ENCODE assay signal across 8 cellular contexts in the genomic region with DNA sequence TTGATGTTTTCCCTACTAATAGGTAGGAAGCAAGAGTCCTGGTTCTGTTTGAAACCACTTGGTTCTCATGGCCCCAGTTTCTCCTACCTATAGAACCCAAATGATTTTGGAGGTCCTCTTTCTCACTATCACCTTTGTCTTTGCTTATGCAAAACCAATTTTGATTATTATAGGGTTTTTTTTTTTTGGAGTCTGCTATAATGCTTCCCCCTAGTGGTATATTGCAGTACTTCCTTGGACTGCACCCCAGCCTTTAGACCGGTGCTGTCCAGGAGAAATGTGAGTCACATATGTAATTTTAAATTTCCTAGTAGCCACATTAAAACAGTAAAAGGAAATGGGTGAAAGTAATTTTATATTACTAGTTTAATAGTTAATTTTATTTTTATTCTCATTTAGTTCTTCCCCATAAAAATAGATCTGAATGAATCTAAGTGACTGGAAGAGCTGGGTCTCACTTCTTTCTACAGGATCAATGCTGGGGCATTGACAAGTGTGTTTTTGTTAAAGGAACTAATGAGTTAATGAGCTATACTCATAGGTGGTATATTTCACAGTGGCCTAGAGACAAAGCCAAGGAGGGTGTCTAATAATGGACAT. TPM values are rescaled to one million over a fixed set of nuclear protein-coding genes. Genes with fewer than 3 reads are reported as not detected.
DNase-seq lines count a peak whose midpoint lies in the region; ATAC-seq and TF ChIP-seq lines count a peak whose summit lies in the region.

No MANE protein-coding gene starts in this region.

- H3K4me3 ChIP-seq in retinal pigment epithelial cell (ENCODE audit: low read length): no peak overlapping the region

- peak; percentile 80 for DNase-seq in AG08396 (ENCODE audit: low spot score)
- peak; percentile 85 for DNase-seq in GM03348 (ENCODE audit: low spot score)
- peak; percentile 58 for DNase-seq in NCI-H1694 treated with DMSO at 0.1 percent for 48 hours (lab: John Stamatoyannopoulos, UW)
- peak; percentile 46 for DNase-seq in activated CD4-positive, alpha-beta T cell treated with anti-CD3 and anti-CD28 coated beads, Interleukin-2, amount 10 ng/mL, durations not matched to agents 7 days and 5 days
- peak; percentile 71 for DNase-seq in glomerular visceral epithelial cell (ENCODE audit: extremely low spot score)
- DNase-seq in retinal pigment epithelial cell (ENCODE audit: low read depth): no peak

- H3K36me3 Mint-ChIP-seq in activated CD4-positive, alpha-beta T cell treated with anti-CD3 and anti-CD28 coated beads, Interleukin-2, amount 10 ng/mL, durations not matched to agents 7 days and 5 days (ENCODE audit: low read depth): peaks cover 80% of the 10 kb centered on the region

- no peaks in the 10 kb centered on the region for H3K9me3 Mint-ChIP-seq in activated CD4-positive, alpha-beta T cell treated with anti-CD3 and anti-CD28 coated beads, Interleukin-2, amount 10 ng/mL, durations not matched to agents 7 days and 5 days

- no peak overlapping the region for H3K27ac Mint-ChIP-seq in activated CD4-positive, alpha-beta T cell treated with anti-CD3 and anti-CD28 coated beads, Interleukin-2, amount 10 ng/mL, durations not matched to agents 7 days and 5 days

- CTCF ChIA-PET in activated CD4-positive, alpha-beta T cell treated with anti-CD3 and anti-CD28 coated beads, Interleukin-2, amount 10 ng/mL, durations not matched to agents 7 days and 5 days (lab: Charles Lee): interaction anchor here (0.7 to 4.0 kb wide), 32 partner anchors 11 to 307 kb away, joined by 3 to 32 read pairs (median 4); a partner anchor contains a TSS

- TF ChIP-seq CTCF in retinal pigment epithelial cell (conservative IDR thresholded peaks at IDR 0.05; ENCODE audit: low read depth, low read length): peak; percentile 82

- POLR2A ChIA-PET in activated CD4-positive, alpha-beta T cell treated with anti-CD3 and anti-CD28 coated beads, Interleukin-2, amount 10 ng/mL, durations not matched to agents 7 days and 5 days (lab: Charles Lee): no interaction called here

- H3K4me1 Mint-ChIP-seq in activated CD4-positive, alpha-beta T cell treated with anti-CD3 and anti-CD28 coated beads, Interleukin-2, amount 10 ng/mL, durations not matched to agents 7 days and 5 days: peaks cover 87% of the 10 kb centered on the region

- H3K27me3 Mint-ChIP-seq in activated CD4-positive, alpha-beta T cell treated with anti-CD3 and anti-CD28 coated beads, Interleukin-2, amount 10 ng/mL, durations not matched to agents 7 days and 5 days: no peaks in the 10 kb centered on the region

- H3K4me3 Mint-ChIP-seq in activated CD4-positive, alpha-beta T cell treated with anti-CD3 and anti-CD28 coated beads, Interleukin-2, amount 10 ng/mL, durations not matched to agents 7 days and 5 days: no peak overlapping the region

- no peak for ATAC-seq in GM21367 (IDR thresholded peaks at IDR 0.05; ENCODE audit: unreplicated experiment)
- ATAC-seq in HG03565 (IDR thresholded peaks at IDR 0.05; ENCODE audit: unreplicated experiment): no peak

RNA-seq across cellular contexts. Expression of a gene that starts 10.6 kb away (rescaled TPM):
- total RNA-seq in activated CD4-positive, alpha-beta T cell treated with anti-CD3 and anti-CD28 coated beads, Interleukin-2, amount 10 ng/mL, durations not matched to agents 7 days and 5 days: 100 to 1,000 TPM; 151 to 157 TPM

RNA-seq across cellular contexts. Expression of a gene that starts 13.9 kb away (rescaled TPM):
- total RNA-seq in activated CD4-positive, alpha-beta T cell treated with anti-CD3 and anti-CD28 coated beads, Interleukin-2, amount 10 ng/mL, durations not matched to agents 7 days and 5 days: not detected

RNA-seq across cellular contexts. Expression of a gene that starts 35.1 kb away (rescaled TPM):
- not detected for total RNA-seq in activated CD4-positive, alpha-beta T cell treated with anti-CD3 and anti-CD28 coated beads, Interleukin-2, amount 10 ng/mL, durations not matched to agents 7 days and 5 days

RNA-seq across cellular contexts. Expression of a gene that starts 45.7 kb away (rescaled TPM):
- total RNA-seq in activated CD4-positive, alpha-beta T cell treated with anti-CD3 and anti-CD28 coated beads, Interleukin-2, amount 10 ng/mL, durations not matched to agents 7 days and 5 days: not detected

RNA-seq across cellular contexts. Expression of a gene that starts 59.1 kb away (rescaled TPM):
- total RNA-seq in activated CD4-positive, alpha-beta T cell treated with anti-CD3 and anti-CD28 coated beads, Interleukin-2, amount 10 ng/mL, durations not matched to agents 7 days and 5 days: not detected
